ENCODE assay signal across 10 cellular contexts in the genomic region with DNA sequence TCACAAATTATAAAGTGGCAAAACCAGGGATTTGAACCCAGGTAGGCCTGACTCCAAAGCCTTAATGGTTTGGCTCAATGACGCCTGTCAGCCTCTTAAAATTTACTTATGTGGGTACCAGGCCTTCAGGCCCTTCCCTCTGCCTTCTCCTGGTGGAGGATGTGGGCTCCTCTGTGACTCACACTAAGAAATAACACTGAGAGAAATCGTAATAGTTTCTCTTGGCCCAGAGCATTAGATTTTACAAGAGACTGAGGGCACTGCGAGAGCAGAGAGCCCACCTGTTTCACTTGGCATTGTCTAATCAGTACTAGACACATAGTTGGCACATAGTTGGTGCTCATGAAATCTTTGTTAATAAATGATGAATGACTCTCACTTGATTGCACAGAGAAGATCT.
DNase-seq lines count a peak whose midpoint lies in the region; ATAC-seq and TF ChIP-seq lines count a peak whose summit lies in the region.
"Had no signal": no experiment of that assay in that cellular context is flagged by ENCODE, and none has a peak within 500 bp of the region (broad histone marks: within the 10 kb centered on the region; RNA-seq: fewer than 3 reads in every experiment).

No MANE protein-coding gene starts in this region.

- 75 to 96% methylated on average over 3 of the region's 3 CpGs for WGBS in heart right ventricle, 2 donors

- intact Hi-C loops in vagina (cut with DNase I) (loop anchor here (10.0 kb wide), 1 partner anchor 102 kb away; a partner anchor contains a TSS), heart right ventricle (cut with DNase I) (loop anchor here in 1 of 10 donors (10.0 kb wide), 1 partner anchor 68 kb away; no protein-coding TSS in a partner anchor)

- in situ Hi-C loops in astrocyte of the cerebellum (cut with HindIII; ENCODE audit: low sequenced_read_pairs): no loop called here

- H3K4me1 ChIP-seq in RWPE2 (ENCODE audit: insufficient read depth, poor library complexity, severe bottlenecking): peaks cover 31% of the 10 kb centered on the region
- H3K4me1 ChIP-seq in vagina: peaks cover 66% of the 10 kb centered on the region
- H3K4me1 ChIP-seq in heart right ventricle: peaks cover 0 to 41% (median 26%) of the 10 kb centered on the region in 9 donors

- H3K4me3 ChIP-seq in RWPE2 (ENCODE audit: severe bottlenecking): no peak overlapping the region
- H3K4me3 ChIP-seq in astrocyte of the cerebellum (ENCODE audit: low read depth, low read length): no peak overlapping the region
- no peak overlapping the region for H3K4me3 ChIP-seq in vagina
- no peak overlapping the region for H3K4me3 ChIP-seq in heart right ventricle

- TF ChIP-seq CTCF in RWPE2 (IDR thresholded peaks at IDR 0.05; ENCODE audit: poor library complexity, severe bottlenecking) (no peak), astrocyte of the cerebellum (IDR thresholded peaks at IDR 0.05; ENCODE audit: low read depth, low read length, missing control alignments) (peak; percentile 9), vagina (IDR thresholded peaks at IDR 0.05) (no peak), heart right ventricle (IDR thresholded peaks at IDR 0.05) (no peak)

- H3K27me3 ChIP-seq in RWPE2 (ENCODE audit: insufficient read depth, poor library complexity, severe bottlenecking): no peaks in the 10 kb centered on the region
- no peaks in the 10 kb centered on the region for H3K27me3 ChIP-seq in vagina
- H3K27me3 ChIP-seq in heart right ventricle: no peaks in the 10 kb centered on the region

- H3K36me3 ChIP-seq in RWPE2 (ENCODE audit: low read depth) (no peaks in the 10 kb centered on the region), vagina (no peaks in the 10 kb centered on the region), heart right ventricle (no peaks in the 10 kb centered on the region)

- TF ChIP-seq POLR2A in vagina (IDR thresholded peaks at IDR 0.05): no peak

- DNase-seq in Daoy (ENCODE audit: low read depth): peak; percentile 59
- DNase-seq in RWPE2 (ENCODE audit: low spot score): no peak
- DNase-seq in astrocyte of the cerebellum (ENCODE audit: low read depth): no peak
- peak; percentile 18 for DNase-seq in renal cortical epithelial cell (ENCODE audit: low read depth)
- no peak for DNase-seq in vagina (ENCODE audit: extremely low spot score in 2 of 2)
- no peak for DNase-seq in heart right ventricle
- no peak for DNase-seq in NK-92 (lab: John Stamatoyannopoulos, UW; ENCODE audit: unreplicated experiment)
- DNase-seq: Calu3 had no signal

- peak overlapping the region; percentile 89 for H3K27ac ChIP-seq in RWPE2 (ENCODE audit: poor library complexity, severe bottlenecking)
- no peak overlapping the region for H3K27ac ChIP-seq in vagina
- no peak overlapping the region for H3K27ac ChIP-seq in heart right ventricle

- no peak for ATAC-seq in RWPE2 (ENCODE audit: low read depth)
- no peak for ATAC-seq in heart right ventricle
- no peak for ATAC-seq in HG02759 (IDR thresholded peaks at IDR 0.05; ENCODE audit: unreplicated experiment)
- ATAC-seq: Panc1 had no signal

- H3K9me3 ChIP-seq in RWPE2 (ENCODE audit: severe bottlenecking) (no peaks in the 10 kb centered on the region), vagina (no peaks in the 10 kb centered on the region), heart right ventricle (no peaks in the 10 kb centered on the region)

Comparison
In these comparisons a context has a peak if more than half of its experiments do, and no peak if none do; other contexts are left out.
1. DNase-seq: peak in Daoy (single experiment) and renal cortical epithelial cell (single experiment); none in RWPE2 (single experiment), astrocyte of the cerebellum (single experiment), vagina (0 of 2), heart right ventricle (0 of 2) and NK-92 (single experiment).